ENCODE assay signal across 32 cellular contexts in the genomic region with DNA sequence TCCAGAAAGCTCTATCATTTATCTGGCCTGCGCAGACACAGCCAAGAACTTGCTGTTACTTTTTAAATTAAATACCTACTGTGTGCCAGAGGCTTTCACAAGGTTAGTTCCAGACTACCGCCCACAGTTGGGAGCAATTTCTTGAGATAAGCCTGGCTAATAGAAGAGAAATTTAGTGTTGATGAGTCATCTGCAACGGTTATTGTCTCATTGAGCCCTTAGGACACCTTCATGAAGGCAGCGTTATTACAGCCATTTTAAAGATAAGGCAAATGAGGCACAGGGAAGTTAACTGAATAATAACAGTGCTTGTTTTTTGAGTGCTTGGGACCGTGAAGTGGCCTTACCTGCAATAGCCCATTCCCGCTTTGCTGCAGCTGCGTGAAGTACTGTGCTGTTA.
"Had no signal": no experiment of that assay in that cellular context is flagged by ENCODE, and none has a peak within 500 bp of the region (broad histone marks: within the 10 kb centered on the region; RNA-seq: fewer than 3 reads in every experiment).

No MANE protein-coding gene starts in this region.

- H3K4me3 ChIP-seq: ascending aorta, ovary, psoas muscle, sigmoid colon, smooth muscle cell, upper lobe of right lung had no signal

- H3K27me3 ChIP-seq: ascending aorta, brain microvascular endothelial cell, ovary had no signal

- DNase-seq: activated CD4-positive, alpha-beta memory T cell treated with anti-CD3 and anti-CD28 coated beads for 36 hours; activated CD4-positive, alpha-beta T cell treated with anti-CD3 and anti-CD28 coated beads for 48 hours; activated CD8-positive, alpha-beta memory T cell treated with anti-CD3 and anti-CD28 coated beads, Interleukin-2, amount 50 U/mL, for 4 hours; activated gamma-delta T cell; activated naive CD4-positive, alpha-beta T cell treated with anti-CD3 and anti-CD28 coated beads, Interleukin-2, amount 10 ng/mL, durations not matched to agents 7 days and 5 days; activated naive CD8-positive, alpha-beta T cell treated with anti-CD3 and anti-CD28 coated beads, Interleukin-2, amount 10 ng/mL, durations not matched to agents 7 days and 5 days; activated T-cell treated with anti-CD3 and anti-CD28 coated beads, Interleukin-2, amount 50 U/mL, for 24 hours; brain microvascular endothelial cell; cortex of kidney; head of caudate nucleus; hippocampal formation; kidney; left colon; midbrain; naive thymus-derived CD4-positive, alpha-beta T cell; ovary; psoas muscle; sigmoid colon; stimulated activated CD4-positive, alpha-beta T cell treated with anti-CD3 and anti-CD28 coated beads, Interleukin-1b, Interleukin-23, amount 100 ng/mL, for 48 hours; stimulated activated CD4-positive, alpha-beta T cell treated with anti-CD3 and anti-CD28 coated beads, Interleukin-4, amount 100 ng/mL, for 4 hours; stimulated activated CD8-positive, alpha-beta memory T cell treated with anti-CD3 and anti-CD28 coated beads, Interleukin-4, amount 100 ng/mL, for 48 hours; stimulated activated naive CD8-positive, alpha-beta T cell treated with anti-CD3 and anti-CD28 coated beads, Interleukin-15, amount 100 ng/mL, for 72 hours; substantia nigra; T-helper 9 cell; upper lobe of right lung; WERI-Rb-1 had no signal

- H3K36me3 ChIP-seq: ascending aorta, brain microvascular endothelial cell, ovary, sigmoid colon, upper lobe of right lung, WERI-Rb-1 had no signal

- ATAC-seq: activated CD4-positive, CD25-positive, alpha-beta regulatory T cell treated with anti-CD3 and anti-CD28 coated beads, Interleukin-2, amount 50 U/mL, for 24 hours; left colon; naive thymus-derived CD4-positive, alpha-beta T cell; psoas muscle; stimulated activated memory B cell treated with anti-CD40 and anti-IgM and Interleukin-4, amounts not matched to agents 10 μg/mL and 1 μg/mL and 100 μg/mL, for 72 hours; stimulated activated naive CD8-positive, alpha-beta T cell treated with anti-CD3 and anti-CD28 coated beads, Interleukin-15, amount 100 ng/mL, for 72 hours; upper lobe of right lung had no signal

- H3K4me1 ChIP-seq: ascending aorta, psoas muscle, sigmoid colon, upper lobe of right lung had no signal

- FAIRE-seq: endothelial cell of umbilical vein, kidney, TTC549 had no signal

- H3K9me3 ChIP-seq: ascending aorta, ovary, psoas muscle, sigmoid colon, upper lobe of right lung had no signal

- H3K4me2 ChIP-seq: smooth muscle cell had no signal

- H3K27ac ChIP-seq: ascending aorta, brain microvascular endothelial cell, ovary, psoas muscle, sigmoid colon, upper lobe of right lung, WERI-Rb-1 had no signal
